ENCODE assay signal across 24 cellular contexts in the genomic region with DNA sequence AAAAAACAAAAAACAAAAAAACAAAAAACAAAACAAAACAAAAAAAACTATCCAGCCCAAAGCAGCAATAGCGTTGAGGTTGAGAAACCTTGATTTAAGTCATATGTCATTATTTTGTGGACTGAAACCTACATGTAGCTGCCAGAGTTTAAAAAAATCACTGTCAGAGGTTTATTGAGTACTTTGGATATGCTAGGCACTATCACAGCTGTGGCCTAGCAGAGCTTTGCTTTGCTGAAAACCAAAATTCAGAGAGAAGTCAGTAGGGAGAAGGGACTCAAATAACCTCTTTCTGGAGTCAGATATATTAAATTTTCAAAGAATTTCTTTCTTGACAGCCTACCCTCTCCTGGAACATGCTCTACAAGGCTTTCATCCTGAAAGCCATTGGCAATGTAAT.
"Had no signal": no experiment of that assay in that cellular context is flagged by ENCODE, and none has a peak within 500 bp of the region (broad histone marks: within the 10 kb centered on the region; RNA-seq: fewer than 3 reads in every experiment).

No MANE protein-coding gene starts in this region.

- H3K4me1 ChIP-seq: colonic mucosa, esophagus muscularis mucosa, esophagus squamous epithelium, foreskin keratinocyte, gastrocnemius medialis, gastroesophageal sphincter, heart left ventricle, heart right ventricle had no signal

- H3K4me3 ChIP-seq: colonic mucosa, coronary artery, dorsolateral prefrontal cortex, esophagus muscularis mucosa, esophagus squamous epithelium, gastrocnemius medialis, gastroesophageal sphincter, heart left ventricle, heart right ventricle had no signal

- DNase-seq: colonic mucosa; cortex of kidney; dermis blood vessel endothelial cell; dorsolateral prefrontal cortex; effector CD4-positive, alpha-beta T cell; effector CD8-positive, alpha-beta T cell; effector memory CD4-positive, alpha-beta T cell; effector memory CD8-positive, alpha-beta T cell; endodermal cell; erythroblast; esophagus squamous epithelium; foreskin fibroblast; foreskin keratinocyte; foreskin melanocyte; gastrocnemius medialis; glutamatergic neuron; head of caudate nucleus; heart left ventricle; heart right ventricle had no signal

- H3K9me3 ChIP-seq: colonic mucosa, esophagus muscularis mucosa, esophagus squamous epithelium, gastrocnemius medialis, gastroesophageal sphincter, heart left ventricle, heart right ventricle had no signal

- ATAC-seq: effector memory CD8-positive, alpha-beta T cell; esophagus mucosa; foreskin keratinocyte; gastrocnemius medialis; gastroesophageal sphincter; heart left ventricle had no signal

- H3K27me3 ChIP-seq: colonic mucosa, esophagus muscularis mucosa, esophagus squamous epithelium, foreskin keratinocyte, gastrocnemius medialis, gastroesophageal sphincter, heart left ventricle had no signal

- H3K27ac ChIP-seq: colonic mucosa, coronary artery, dorsolateral prefrontal cortex, epithelial cell of prostate, esophagus muscularis mucosa, esophagus squamous epithelium, foreskin keratinocyte, gastrocnemius medialis, gastroesophageal sphincter, heart left ventricle, heart right ventricle had no signal
